In the genomic region with DNA sequence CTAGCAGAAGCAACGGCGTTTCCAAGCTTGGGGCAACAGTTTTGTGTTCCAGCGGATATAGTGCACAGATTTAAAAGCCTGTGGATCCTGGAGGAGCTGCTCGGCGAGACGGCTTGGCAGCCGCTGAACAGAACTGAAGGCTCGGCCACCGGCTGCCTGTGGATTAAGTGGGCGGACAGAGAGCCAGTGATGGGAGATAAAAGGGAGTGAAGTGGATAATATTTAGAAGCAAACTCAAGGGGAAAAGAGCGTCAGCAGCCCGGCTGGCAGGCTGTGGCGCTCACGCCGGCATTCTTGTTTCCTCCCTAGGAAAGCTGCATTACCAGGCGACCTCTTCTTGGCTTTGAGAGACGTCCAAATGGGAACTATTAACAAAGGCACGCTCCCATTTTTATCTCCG, we compare ENCODE assay signal across 1 cellular context.
TF ChIP-seq lines count a peak whose summit lies in the region.

No MANE protein-coding gene starts in this region.

TF ChIP-seq in GM23338, 12 proteins besides CTCF, POLR2A, EP300 and RAD21 (continued from another document):
- TF ChIP-seq, protein P1, sequence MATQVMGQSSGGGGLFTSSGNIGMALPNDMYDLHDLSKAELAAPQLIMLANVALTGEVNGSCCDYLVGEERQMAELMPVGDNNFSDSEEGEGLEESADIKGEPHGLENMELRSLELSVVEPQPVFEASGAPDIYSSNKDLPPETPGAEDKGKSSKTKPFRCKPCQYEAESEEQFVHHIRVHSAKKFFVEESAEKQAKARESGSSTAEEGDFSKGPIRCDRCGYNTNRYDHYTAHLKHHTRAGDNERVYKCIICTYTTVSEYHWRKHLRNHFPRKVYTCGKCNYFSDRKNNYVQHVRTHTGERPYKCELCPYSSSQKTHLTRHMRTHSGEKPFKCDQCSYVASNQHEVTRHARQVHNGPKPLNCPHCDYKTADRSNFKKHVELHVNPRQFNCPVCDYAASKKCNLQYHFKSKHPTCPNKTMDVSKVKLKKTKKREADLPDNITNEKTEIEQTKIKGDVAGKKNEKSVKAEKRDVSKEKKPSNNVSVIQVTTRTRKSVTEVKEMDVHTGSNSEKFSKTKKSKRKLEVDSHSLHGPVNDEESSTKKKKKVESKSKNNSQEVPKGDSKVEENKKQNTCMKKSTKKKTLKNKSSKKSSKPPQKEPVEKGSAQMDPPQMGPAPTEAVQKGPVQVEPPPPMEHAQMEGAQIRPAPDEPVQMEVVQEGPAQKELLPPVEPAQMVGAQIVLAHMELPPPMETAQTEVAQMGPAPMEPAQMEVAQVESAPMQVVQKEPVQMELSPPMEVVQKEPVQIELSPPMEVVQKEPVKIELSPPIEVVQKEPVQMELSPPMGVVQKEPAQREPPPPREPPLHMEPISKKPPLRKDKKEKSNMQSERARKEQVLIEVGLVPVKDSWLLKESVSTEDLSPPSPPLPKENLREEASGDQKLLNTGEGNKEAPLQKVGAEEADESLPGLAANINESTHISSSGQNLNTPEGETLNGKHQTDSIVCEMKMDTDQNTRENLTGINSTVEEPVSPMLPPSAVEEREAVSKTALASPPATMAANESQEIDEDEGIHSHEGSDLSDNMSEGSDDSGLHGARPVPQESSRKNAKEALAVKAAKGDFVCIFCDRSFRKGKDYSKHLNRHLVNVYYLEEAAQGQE (IDR thresholded peaks at IDR 0.05; ENCODE audit: unreplicated experiment), result no peak
- TF ChIP-seq JUNB (IDR thresholded peaks at IDR 0.05; ENCODE audit: unreplicated experiment) (no peak), EZH2 (IDR thresholded peaks at IDR 0.05; ENCODE audit: low read depth, unreplicated experiment) (no peak), NANOG (IDR thresholded peaks at IDR 0.05; ENCODE audit: borderline replicate concordance) (no peak), ZNF331 (CRISPR knock-in tag; IDR thresholded peaks at IDR 0.05; ENCODE audit: low read depth) (no peak), ZNF114 (CRISPR knock-in tag; IDR thresholded peaks at IDR 0.05) (no peak), CREB1 (CRISPR knock-in tag; IDR thresholded peaks at IDR 0.05; ENCODE audit: low read depth) (no peak), STAT1 (IDR thresholded peaks at IDR 0.05; ENCODE audit: unreplicated experiment) (no peak), POLR2AphosphoS5 (IDR thresholded peaks at IDR 0.05; ENCODE audit: low read depth) (no peak)
- TF ChIP-seq, protein P2, sequence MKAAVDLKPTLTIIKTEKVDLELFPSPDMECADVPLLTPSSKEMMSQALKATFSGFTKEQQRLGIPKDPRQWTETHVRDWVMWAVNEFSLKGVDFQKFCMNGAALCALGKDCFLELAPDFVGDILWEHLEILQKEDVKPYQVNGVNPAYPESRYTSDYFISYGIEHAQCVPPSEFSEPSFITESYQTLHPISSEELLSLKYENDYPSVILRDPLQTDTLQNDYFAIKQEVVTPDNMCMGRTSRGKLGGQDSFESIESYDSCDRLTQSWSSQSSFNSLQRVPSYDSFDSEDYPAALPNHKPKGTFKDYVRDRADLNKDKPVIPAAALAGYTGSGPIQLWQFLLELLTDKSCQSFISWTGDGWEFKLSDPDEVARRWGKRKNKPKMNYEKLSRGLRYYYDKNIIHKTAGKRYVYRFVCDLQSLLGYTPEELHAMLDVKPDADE (IDR thresholded peaks at IDR 0.05), result no peak
TF ChIP-seq in GM23338: peak in this region for 0.
